ENCODE assay signal across 8 cellular contexts in the genomic region with DNA sequence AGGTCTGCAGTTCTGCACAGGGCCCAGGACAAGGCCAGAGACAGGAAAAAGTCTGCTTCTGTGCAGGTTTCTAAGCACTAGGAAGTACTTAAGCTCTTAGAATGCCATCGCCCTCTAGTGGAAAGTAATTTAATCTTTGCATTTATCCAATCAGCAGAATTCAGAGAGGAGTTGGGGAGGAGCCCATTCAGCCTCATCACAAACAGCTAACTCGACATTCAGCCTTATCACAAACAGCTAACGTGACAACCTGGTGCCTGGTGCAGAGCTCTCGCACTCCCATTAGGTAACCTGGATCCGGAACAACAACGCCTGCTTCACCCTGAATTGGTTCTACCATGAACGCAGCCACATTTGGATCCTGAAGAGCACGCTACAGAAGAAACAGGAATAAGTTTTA. TPM values are rescaled to one million over a fixed set of nuclear protein-coding genes. Genes with fewer than 3 reads are reported as not detected.
A peak's percentile ranks its signal among the peaks of the same experiment; 100 is the strongest.
DNase-seq lines count a peak whose midpoint lies in the region; ATAC-seq and TF ChIP-seq lines count a peak whose summit lies in the region.

No MANE protein-coding gene starts in this region.

- no peaks in the 10 kb centered on the region for H3K4me1 ChIP-seq in H9 (ENCODE audit: insufficient read depth, low read length)
- H3K4me1 ChIP-seq in Panc1 (ENCODE audit: control insufficient read depth, insufficient read depth, low read length), result no peaks in the 10 kb centered on the region

- H3K56ac ChIP-seq in H9 (ENCODE audit: insufficient read length, low read depth, low read length), result no peak overlapping the region

- H4K5ac ChIP-seq in H9 (ENCODE audit: insufficient read length, low read depth, low read length), result no peak overlapping the region

- H3K23me2 ChIP-seq in H9 (ENCODE audit: insufficient read length, low read depth, low read length, poor library complexity, severe bottlenecking), result no peaks in the 10 kb centered on the region

- H3K4me3 Mint-ChIP-seq in H9 (no peak overlapping the region), brain (no peak overlapping the region)

- no peak overlapping the region for H3K27ac ChIP-seq in H9 (ENCODE audit: insufficient read length, low read depth, low read length)
- no peak overlapping the region for H3K27ac ChIP-seq in Panc1 (ENCODE audit: low read length)

- no peak overlapping the region for H3T11ph ChIP-seq in H9 (ENCODE audit: low read length)

- H3K18ac ChIP-seq in H9 (ENCODE audit: insufficient read length, low read depth, low read length), result no peak overlapping the region

- DNase-seq in Right ventricle myocardium inferior (ENCODE audit: missing footprints), result no peak
- DNase-seq in cardiac septum (ENCODE audit: low spot score), result no peak
- DNase-seq in H9, result peak; percentile 79
- DNase-seq in LoVo (ENCODE audit: low spot score), result peak; percentile 53
- DNase-seq in Panc1 (ENCODE audit: low read depth, low spot score), result peak; percentile 45
- peak; percentile 84 for DNase-seq in iris pigment epithelial cell (ENCODE audit: low read depth)
- DNase-seq in stimulated activated naive CD8-positive, alpha-beta T cell treated with anti-CD3 and anti-CD28 coated beads, Interleukin-15, Interleukin-2, amounts not matched to agents 100 U/mL and 50 U/mL, for 24 hours, result no peak

- no peak overlapping the region for H2AK5ac ChIP-seq in H9 (ENCODE audit: insufficient read length, low read length)

- H2AFZ ChIP-seq in H9 (ENCODE audit: low read length), result no peak overlapping the region

- H4K8ac ChIP-seq in H9 (replicated peaks; ENCODE audit: insufficient read length, low read depth, low read length), result no peak overlapping the region

- H3K27ac Mint-ChIP-seq in H9 (peak overlapping the region; percentile 28 to 86 (median 74); a peak in 3 of 7 replicates), brain (peak overlapping the region; percentile 50 to 83 (median 65))

- H4K20me1 ChIP-seq in H9 (ENCODE audit: control insufficient read depth, insufficient read depth, insufficient read length), result no peaks in the 10 kb centered on the region

- ATAC-seq in Right ventricle myocardium inferior, result peak; percentile 73
- peak; percentile 96 for ATAC-seq in Panc1
- peak; percentile 92 for ATAC-seq in stimulated activated naive CD8-positive, alpha-beta T cell treated with anti-CD3 and anti-CD28 coated beads, Interleukin-15, Interleukin-2, amounts not matched to agents 100 U/mL and 50 U/mL, for 24 hours

- H2BK5ac ChIP-seq in H9 (ENCODE audit: insufficient read length, low read length), result no peak overlapping the region

- no peak overlapping the region for H3K4me2 ChIP-seq in H9 (ENCODE audit: insufficient read depth, insufficient read length, low read length)

- H3K14ac ChIP-seq in H9 (ENCODE audit: insufficient read depth, low read length), result no peak overlapping the region

- H3K9ac ChIP-seq in H9 (ENCODE audit: extremely low read depth, insufficient read length, low read length), result no peak overlapping the region

- no peak overlapping the region for H3K4ac ChIP-seq in H9 (ENCODE audit: low read depth, low read length)

- H3K79me2 ChIP-seq in H9 (ENCODE audit: insufficient read depth, low read length), result no peaks in the 10 kb centered on the region

- H3K4me1 Mint-ChIP-seq in H9, result peaks cover 7 to 9% of the 10 kb centered on the region in 2 experiments
- H3K4me1 Mint-ChIP-seq in brain, result peaks cover 10% of the 10 kb centered on the region

- no peaks in the 10 kb centered on the region for H3K9me3 Mint-ChIP-seq in H9
- no peaks in the 10 kb centered on the region for H3K9me3 Mint-ChIP-seq in brain

- H3K27me3 Mint-ChIP-seq in H9 (ENCODE audit: low read depth) (no peaks in the 10 kb centered on the region), brain (no peaks in the 10 kb centered on the region)

- peak; percentile 76 for TF ChIP-seq CTCF in H9 (conservative IDR thresholded peaks at IDR 0.05)
- peak; percentile 90 for TF ChIP-seq CTCF in Panc1 (IDR thresholded peaks at IDR 0.05)
- TF ChIP-seq CTCF in brain (conservative IDR thresholded peaks at IDR 0.05), result peak; percentile 60 to 69

- no peak overlapping the region for H3K23ac ChIP-seq in H9 (ENCODE audit: insufficient read length, low read depth, low read length)

- H4K91ac ChIP-seq in H9 (ENCODE audit: insufficient read length, low read depth, low read length), result no peak overlapping the region

- no peak overlapping the region for H2BK20ac ChIP-seq in H9 (ENCODE audit: low read depth, low read length, poor library complexity, severe bottlenecking)

- H3K9me3 ChIP-seq in H9 (ENCODE audit: control insufficient read depth, low read depth, low read length), result no peaks in the 10 kb centered on the region
- H3K9me3 ChIP-seq in Panc1 (ENCODE audit: control insufficient read depth, insufficient read depth, low read depth, low read length), result no peaks in the 10 kb centered on the region

- H3K36me3 ChIP-seq in Panc1 (ENCODE audit: control insufficient read depth, insufficient read depth, low read length), result peaks cover 40% of the 10 kb centered on the region

- in situ Hi-C loops in Panc1 (cut with HindIII; ENCODE audit: low pct_unique_long_range_greater_than_20kb, low sequenced_read_pairs), result no loop called here

- H3K27me3 ChIP-seq in H9 (ENCODE audit: insufficient read depth, low read length) (no peaks in the 10 kb centered on the region), Panc1 (ENCODE audit: control insufficient read depth, insufficient read depth, low read length) (no peaks in the 10 kb centered on the region)

- no peak overlapping the region for H2BK15ac ChIP-seq in H9 (ENCODE audit: low read depth, low read length)

- intact Hi-C loops in Right ventricle myocardium inferior (cut with DNase I) (no loop called here), cardiac septum (cut with DNase I) (no loop called here), Panc1 (cut with micrococcal nuclease; ENCODE audit: unreplicated experiment) (no loop called here)

- BruUV-seq in Panc1 (replicated peaks; lab: Mats Ljungman, UMichigan), result no TSS peak

- no peak overlapping the region for H3K4me3 ChIP-seq in Panc1 (ENCODE audit: low read depth in 2 of 2, low read length in 2 of 2)

- no peaks in the 10 kb centered on the region for H3K79me1 ChIP-seq in H9 (ENCODE audit: insufficient read depth, low read depth, low read length, poor library complexity, severe bottlenecking)

- H2BK120ac ChIP-seq in H9 (ENCODE audit: low read depth, low read length, poor library complexity, severe bottlenecking), result no peak overlapping the region

- WGBS in H9 (ENCODE audit: extremely low coverage, insufficient read length, low lambda C conversion rate), result no CpG with 5 or more reads among the region's 8 CpGs

- no peak overlapping the region for H2BK12ac ChIP-seq in H9 (ENCODE audit: insufficient read length, low read depth, low read length)

- POLR2A ChIA-PET in Panc1 (lab: Charles Lee), result interaction anchor here (0.6 kb wide), 1 partner anchor 102 kb away, joined by 3 read pairs; no protein-coding TSS in a partner anchor

- CTCF ChIA-PET in Panc1 (lab: Charles Lee), result interaction anchor here (0.5 to 1.1 kb wide), 7 partner anchors 9 to 409 kb away, joined by 3 to 6 read pairs (median 4); no protein-coding TSS in a partner anchor

- H3K36me3 Mint-ChIP-seq in H9 (ENCODE audit: insufficient read depth in 1 of 3, low read depth in 3 of 3) (peaks cover 24 to 56% (median 36%) of the 10 kb centered on the region in 3 experiments; a peak in 6 of 7 replicates), brain (peaks cover 74% of the 10 kb centered on the region)

RNA-seq across cellular contexts. Expression of a gene that starts 15.2 kb away (rescaled TPM):
- total RNA-seq in Right ventricle myocardium inferior (27.3 TPM), cardiac septum (38.0 TPM), H9 (2021) (65.2 and 67.9 TPM in 2 replicates), Panc1 (2021; ENCODE audit: unreplicated experiment) (166 TPM)
- polyA plus RNA-seq in Panc1 (2012; ENCODE audit: insufficient read length), result 94.8 TPM
- 66.5 TPM for polyA plus RNA-seq in brain (ENCODE audit: insufficient read depth, low read depth, low replicate concordance)

RNA-seq across cellular contexts. Expression of a gene that starts 46.3 kb away (rescaled TPM):
- total RNA-seq in Right ventricle myocardium inferior (not detected), cardiac septum (not detected), H9 (2021) (14.9 and 15.3 TPM in 2 replicates), Panc1 (2021; ENCODE audit: unreplicated experiment) (0.15 TPM)
- 0.08 TPM for polyA plus RNA-seq in Panc1 (2012; ENCODE audit: insufficient read length)
- 0.08 TPM for polyA plus RNA-seq in brain (ENCODE audit: insufficient read depth, low read depth, low replicate concordance)

RNA-seq across cellular contexts. Expression of a gene that starts 58.1 kb away (rescaled TPM):
- total RNA-seq in Right ventricle myocardium inferior, result 5.8 TPM
- 13.9 TPM for total RNA-seq in cardiac septum
- total RNA-seq in H9 (2021), result 25.1 and 29.6 TPM in 2 replicates
- total RNA-seq in Panc1 (2021; ENCODE audit: unreplicated experiment), result 15.0 TPM
- 29.6 TPM for polyA plus RNA-seq in Panc1 (2012; ENCODE audit: insufficient read length)
- polyA plus RNA-seq in brain (ENCODE audit: insufficient read depth, low read depth, low replicate concordance), result 239 TPM

Comparison
In these comparisons a context has a peak if more than half of its experiments do, and no peak if none do; other contexts are left out.
1. DNase-seq: peak in H9 (single experiment), LoVo (single experiment), Panc1 (single experiment) and iris pigment epithelial cell (single experiment); none in Right ventricle myocardium inferior (single experiment), cardiac septum (single experiment) and stimulated activated naive CD8-positive, alpha-beta T cell treated with anti-CD3 and anti-CD28 coated beads, Interleukin-15, Interleukin-2, amounts not matched to agents 100 U/mL and 50 U/mL, for 24 hours (single experiment).
2. RNA of a gene that starts 46.3 kb away (total RNA-seq): 14.9 to 15.3 TPM in H9; 0.15 TPM in Panc1 (single experiment), not detected in Right ventricle myocardium inferior (single experiment) and not detected in cardiac septum (single experiment); every median in the first group is over 10 times any median in the second.
3. Peak in every context shown above with its lines, with median percentiles within 50 percentile points of each other: ATAC-seq and CTCF ChIP-seq.